Comparison of ENCODE assay signal across 22 cellular contexts in genomic region chr7:25430200-25430953, GRCh38.
DNase-seq lines count a peak whose midpoint lies in the region; ATAC-seq and TF ChIP-seq lines count a peak whose summit lies in the region.
"Had no signal": no experiment of that assay in that cellular context is flagged by ENCODE, and none has a peak within 500 bp of the region (broad histone marks: within the 10 kb centered on the region; RNA-seq: fewer than 3 reads in every experiment).

No MANE protein-coding gene starts in this region.

- H3K36me3 ChIP-seq in BE2C, result no peaks in the 10 kb centered on the region
- H3K36me3 ChIP-seq in hepatocyte (replicated peaks; ENCODE audit: insufficient read depth, low read depth), result no peaks in the 10 kb centered on the region
- H3K36me3 ChIP-seq in suprapubic skin, result no peaks in the 10 kb centered on the region
- H3K36me3 ChIP-seq: BLaER1, HAP-1 had no signal

- no peaks in the 10 kb centered on the region for H3K9me2 ChIP-seq in hepatocyte (replicated peaks; ENCODE audit: insufficient read depth)

- TF ChIP-seq EP300 in suprapubic skin (IDR thresholded peaks at IDR 0.05), result no peak

- no peaks in the 10 kb centered on the region for H3K79me2 ChIP-seq in hepatocyte

- no peak for TF ChIP-seq POLR2A in suprapubic skin (IDR thresholded peaks at IDR 0.05)

- DNase-seq in BE2C (peak; percentile 20), hepatocyte (ENCODE audit: low spot score) (no peak), suprapubic skin (ENCODE audit: low spot score in 2 of 2) (no peak), HuH-7 (ENCODE audit: low spot score) (no peak)
- DNase-seq: CD4-positive, CD25-positive, alpha-beta regulatory T cell; GOT3; HFFc6; Kasumi-1; NCI-H1105 treated with DMSO at 0.1 percent for 48 hours; NCI-H146; NCI-H2029; NCI-H446 treated with DMSO at 0.1 percent for 48 hours; NCI-H82; NK-92 treated with Interleukin-12 subunit alpha and Interleukin-12 subunit beta, amount 100 ng/mL, for 24 hours; PC-3 had no signal

- H3K4me3 ChIP-seq in BE2C (ENCODE audit: low read depth, low read length) (no peak overlapping the region), hepatocyte (no peak overlapping the region), suprapubic skin (no peak overlapping the region)
- H3K4me3 ChIP-seq: BLaER1, HAP-1 had no signal

- ATAC-seq in SK-N-SH treated with all-trans-retinoic acid at 6 μM for 48 hours, result no peak
- ATAC-seq in GM21360 (IDR thresholded peaks at IDR 0.05; ENCODE audit: unreplicated experiment), result no peak
- ATAC-seq in GM18861 (IDR thresholded peaks at IDR 0.05; ENCODE audit: unreplicated experiment), result no peak
- ATAC-seq in GM21423 (IDR thresholded peaks at IDR 0.05; ENCODE audit: unreplicated experiment), result no peak
- ATAC-seq: PC-3 had no signal

- H3K27ac ChIP-seq in hepatocyte (peak overlapping the region; percentile 22), suprapubic skin (peak overlapping the region; percentile 51)
- H3K27ac ChIP-seq: BLaER1, HL-60 had no signal

- WGBS in hepatocyte (ENCODE audit: low lambda C conversion rate, missing lambda C conversion rate), result 70% methylated on average over 9 of the region's 9 CpGs
- 68% methylated on average over 9 of the region's 9 CpGs for WGBS in suprapubic skin

- TF ChIP-seq CTCF in BE2C (IDR thresholded peaks at IDR 0.05; ENCODE audit: low read depth, low read length) (no peak), hepatocyte (IDR thresholded peaks at IDR 0.05; ENCODE audit: poor library complexity) (no peak), suprapubic skin (IDR thresholded peaks at IDR 0.05) (no peak)

- H3K4me1 ChIP-seq in BE2C (peaks cover 4% of the 10 kb centered on the region; the same call in 1 of the 2 replicates), hepatocyte (ENCODE audit: insufficient read depth) (peaks cover 8% of the 10 kb centered on the region), suprapubic skin (peaks cover 11% of the 10 kb centered on the region)

- H3K9me3 ChIP-seq in BE2C (no peaks in the 10 kb centered on the region), hepatocyte (ENCODE audit: low read depth) (no peaks in the 10 kb centered on the region), suprapubic skin (no peaks in the 10 kb centered on the region)
- H3K9me3 ChIP-seq: BLaER1, HAP-1 had no signal

- no peak overlapping the region for H2AFZ ChIP-seq in hepatocyte

- H3K4me2 ChIP-seq in hepatocyte, result no peak overlapping the region
- H3K4me2 ChIP-seq: BLaER1 had no signal

- no peaks in the 10 kb centered on the region for H4K20me1 ChIP-seq in hepatocyte (ENCODE audit: insufficient read depth, poor library complexity, severe bottlenecking)
- H4K20me1 ChIP-seq: BLaER1 had no signal

- H3K27me3 ChIP-seq in BE2C (no peaks in the 10 kb centered on the region), hepatocyte (no peaks in the 10 kb centered on the region), suprapubic skin (no peaks in the 10 kb centered on the region)
- H3K27me3 ChIP-seq: BLaER1 had no signal

TF ChIP-seq in SK-N-SH treated with all-trans-retinoic acid at 6 μM for 48 hours, 23 proteins besides CTCF, POLR2A, EP300 and RAD21:
- TF ChIP-seq POU6F1 (CRISPR knock-in tag; IDR thresholded peaks at IDR 0.05; ENCODE audit: borderline replicate concordance, low read depth), result no peak
- TF ChIP-seq ISL1 (CRISPR knock-in tag; IDR thresholded peaks at IDR 0.05), result peak; percentile 9; the same call in 1 of the 2 replicates
- peak; percentile 76; the same call in 1 of the 2 replicates for TF ChIP-seq TSHZ2 (CRISPR knock-in tag; IDR thresholded peaks at IDR 0.05)
- TF ChIP-seq TOX (CRISPR knock-in tag; IDR thresholded peaks at IDR 0.05; ENCODE audit: borderline replicate concordance), result no peak
- peak; percentile 67 for TF ChIP-seq TCF4 (CRISPR knock-in tag; IDR thresholded peaks at IDR 0.05; ENCODE audit: borderline replicate concordance)
- TF ChIP-seq ESRRG (CRISPR knock-in tag; IDR thresholded peaks at IDR 0.05), result no peak
